In the genomic region with DNA sequence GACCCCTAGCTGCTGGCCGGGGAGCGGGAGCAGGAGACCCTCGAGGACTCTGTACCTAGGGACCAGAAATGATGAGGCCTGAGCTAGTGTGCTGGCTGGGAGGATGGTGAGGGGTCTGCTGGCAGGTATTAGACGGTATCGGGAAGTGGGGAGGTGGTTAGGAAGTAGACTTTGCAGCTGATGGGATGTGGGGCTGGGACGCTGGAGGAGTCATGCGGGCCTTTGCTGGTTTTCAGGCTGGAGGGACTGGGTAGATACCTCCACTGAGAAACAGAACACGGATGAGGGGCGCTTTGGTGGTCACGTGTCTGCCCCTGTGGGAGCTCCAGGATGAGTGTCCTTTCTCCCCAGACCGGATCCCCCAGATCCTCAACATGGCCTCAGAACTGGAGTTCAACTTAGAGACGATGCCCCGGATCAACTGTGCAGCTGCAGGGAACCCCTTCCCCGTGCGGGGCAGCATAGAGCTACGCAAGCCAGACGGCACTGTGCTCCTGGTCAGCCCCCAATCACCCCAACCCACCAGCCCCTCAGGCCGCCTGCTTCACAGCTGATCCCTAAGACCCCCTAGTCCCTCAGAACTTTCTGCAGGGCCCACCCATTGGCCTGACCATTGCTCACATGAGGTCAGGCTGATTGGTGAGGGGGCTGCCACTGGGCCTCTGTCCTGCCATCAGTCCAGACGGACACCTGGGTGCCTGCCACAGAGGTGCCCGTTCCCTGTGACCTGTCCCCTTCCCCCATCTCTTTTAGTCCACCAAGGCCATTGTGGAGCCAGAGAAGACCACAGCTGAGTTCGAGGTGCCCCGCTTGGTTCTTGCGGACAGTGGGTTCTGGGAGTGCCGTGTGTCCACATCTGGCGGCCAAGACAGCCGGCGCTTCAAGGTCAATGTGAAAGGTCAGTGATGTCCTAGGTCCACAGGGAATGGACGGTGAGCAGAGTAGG, we compare ENCODE assay signal across 17 cellular contexts. TPM values are rescaled to one million over a fixed set of nuclear protein-coding genes. Genes with fewer than 3 reads are reported as not detected.
DNase-seq lines count a peak whose midpoint lies in the region; ATAC-seq and TF ChIP-seq lines count a peak whose summit lies in the region.
"Had no signal": no experiment of that assay in that cellular context is flagged by ENCODE, and none has a peak within 500 bp of the region (broad histone marks: within the 10 kb centered on the region; RNA-seq: fewer than 3 reads in every experiment).

No MANE protein-coding gene starts in this region.

- no peaks in the 10 kb centered on the region for H3K36me3 ChIP-seq in IMR-90 (ENCODE audit: control insufficient read depth, insufficient read depth, low read length)
- H3K36me3 ChIP-seq in lower lobe of right lung = peaks cover 15% of the 10 kb centered on the region

- no peak overlapping the region for H2BK120ac ChIP-seq in IMR-90 (ENCODE audit: low read depth, low read length)

- no peaks in the 10 kb centered on the region; the same call in 1 of the 2 replicates for H3K27me3 Mint-ChIP-seq in WTC11 (ENCODE audit: low read depth)

- no peak overlapping the region for H3K18ac ChIP-seq in IMR-90 (ENCODE audit: low read depth, low read length)

- intact Hi-C loops in IMR-90 (cut with micrococcal nuclease) = no loop called here
- intact Hi-C loops in lower lobe of right lung (cut with DNase I) = no loop called here
- intact Hi-C loops in sciatic nerve (cut with DNase I) = no loop called here

- no peaks in the 10 kb centered on the region; the same call in 1 of the 2 replicates for H4K20me1 ChIP-seq in IMR-90 (ENCODE audit: insufficient read depth, low read length)
- H4K20me1 ChIP-seq: BLaER1 treated with 17β-estradiol and CSF1 and Interleukin-3, amounts not matched to agents 10 nM and 100 nM had no signal

- no peak overlapping the region for H3K4me3 Mint-ChIP-seq in WTC11
- H3K4me3 Mint-ChIP-seq in stimulated activated effector memory CD8-positive, alpha-beta T cell treated with anti-CD3 and anti-CD28 coated beads, Interleukin-12 subunit alpha, Interleukin-12 subunit beta, amount 100 ng/mL, for 72 hours = no peak overlapping the region
- H3K4me3 Mint-ChIP-seq: H9 had no signal

- no peak for TF ChIP-seq POLR2A in IMR-90 (IDR thresholded peaks at IDR 0.05; ENCODE audit: low read depth, low read length)

- CTCF ChIA-PET in IMR-90 (lab: Yijun Ruan, JAX) = no interaction called here
- CTCF ChIA-PET in WTC11 (lab: Charles Lee) = interaction anchor here (1.2 to 2.0 kb wide), 2 partner anchors 23 to 105 kb away, joined by 3 to 7 read pairs; a partner anchor contains a TSS

- BruUV-seq in IMR-90 (replicated peaks; lab: Mats Ljungman, UMichigan) = no TSS peak

- peak overlapping the region; percentile 66; the same call in 1 of the 2 replicates for H2AK5ac ChIP-seq in IMR-90 (ENCODE audit: low read depth, low read length)

- no peak overlapping the region for H4K91ac ChIP-seq in IMR-90 (ENCODE audit: insufficient read depth, low read depth, low read length)

- no peak overlapping the region for H3K4ac ChIP-seq in IMR-90 (ENCODE audit: low read depth, low read length)

- no peaks in the 10 kb centered on the region for H3K9me3 Mint-ChIP-seq in WTC11
- no peaks in the 10 kb centered on the region for H3K9me3 Mint-ChIP-seq in stimulated activated effector memory CD8-positive, alpha-beta T cell treated with anti-CD3 and anti-CD28 coated beads, Interleukin-12 subunit alpha, Interleukin-12 subunit beta, amount 100 ng/mL, for 72 hours
- H3K9me3 Mint-ChIP-seq: H9 had no signal

- dilution Hi-C loops in IMR-90 (cut with HindIII; ENCODE audit: low sequenced_read_pairs, unreplicated experiment) = no loop called here

- no peak overlapping the region for H3K9ac ChIP-seq in IMR-90 (ENCODE audit: low read depth, low read length)
- H3K9ac ChIP-seq: BLaER1 treated with 17β-estradiol and CSF1 and Interleukin-3, amounts not matched to agents 10 nM and 100 nM had no signal

- POLR2A ChIA-PET in IMR-90 (lab: Charles Lee; ENCODE audit: unreplicated experiment) = no interaction called here
- POLR2A ChIA-PET in WTC11 (lab: Charles Lee) = no interaction called here

- in situ Hi-C loops in IMR-90 (cut with MboI; ENCODE audit: low sequenced_read_pairs) = loop anchor here (5.0 kb wide), 1 partner anchor 33 kb away; no protein-coding TSS in a partner anchor

- DNase-seq in IMR-90 (no peak), WTC11 (ENCODE audit: low spot score) (no peak), lower lobe of right lung (peak; percentile 34), sciatic nerve (ENCODE audit: low spot score) (peak; percentile 46), NCI-H510A treated with DMSO at 0.1 percent for 48 hours (lab: John Stamatoyannopoulos, UW) (no peak), NCI-H2227 treated with DMSO at 0.1 percent for 48 hours (lab: John Stamatoyannopoulos, UW) (no peak)
- no peak for DNase-seq in stimulated activated naive CD4-positive, alpha-beta T cell treated with Interleukin-2 at 50 U/mL for 16 hours (lab: John Stamatoyannopoulos, UW)
- DNase-seq in stimulated activated effector memory CD8-positive, alpha-beta T cell treated with anti-CD3 and anti-CD28 coated beads, Interleukin-12 subunit alpha, Interleukin-12 subunit beta, amount 100 ng/mL, for 72 hours (ENCODE audit: low spot score in 2 of 2) = no peak
- DNase-seq: ACHN; CD4-positive, CD25-positive, alpha-beta regulatory T cell; GOT3; H9 had no signal

- no peak overlapping the region for H4K8ac ChIP-seq in IMR-90 (ENCODE audit: low read depth in 2 of 2, low read length in 2 of 2)

- H3K4me1 Mint-ChIP-seq in WTC11 = no peaks in the 10 kb centered on the region
- H3K4me1 Mint-ChIP-seq in stimulated activated effector memory CD8-positive, alpha-beta T cell treated with anti-CD3 and anti-CD28 coated beads, Interleukin-12 subunit alpha, Interleukin-12 subunit beta, amount 100 ng/mL, for 72 hours = no peaks in the 10 kb centered on the region

- 90% methylated on average over 18 of the region's 28 CpGs; no CpG with 5 or more reads in 1 of the 2 experiments for WGBS in IMR-90 (ENCODE audit: extremely low coverage in 2 of 2, insufficient read length in 1 of 2), 2 experiments

- H3K27ac ChIP-seq in IMR-90 (ENCODE audit: insufficient read depth, low read length) (no peak overlapping the region), lower lobe of right lung (no peak overlapping the region)
- H3K27ac ChIP-seq: BLaER1 treated with 17β-estradiol and CSF1 and Interleukin-3, amounts not matched to agents 10 nM and 100 nM had no signal

- no peak overlapping the region for H3K23ac ChIP-seq in IMR-90 (ENCODE audit: low read depth, low read length)

- H3K9me1 ChIP-seq in IMR-90 (ENCODE audit: insufficient read depth, low read length) = no peaks in the 10 kb centered on the region

- no peak overlapping the region for H2BK15ac ChIP-seq in IMR-90 (ENCODE audit: low read depth, low read length)

- H3K4me1 ChIP-seq in IMR-90 (ENCODE audit: control insufficient read depth, insufficient read depth, low read length) (no peaks in the 10 kb centered on the region), lower lobe of right lung (peaks cover 47% of the 10 kb centered on the region)

- peak overlapping the region; percentile 27; the same call in 1 of the 2 replicates for H3K27ac Mint-ChIP-seq in WTC11
- H3K27ac Mint-ChIP-seq in stimulated activated effector memory CD8-positive, alpha-beta T cell treated with anti-CD3 and anti-CD28 coated beads, Interleukin-12 subunit alpha, Interleukin-12 subunit beta, amount 100 ng/mL, for 72 hours = no peak overlapping the region

- no peaks in the 10 kb centered on the region for H3K9me3 ChIP-seq in IMR-90 (ENCODE audit: control insufficient read depth, insufficient read depth, low read length)
- H3K9me3 ChIP-seq in lower lobe of right lung = no peaks in the 10 kb centered on the region
- H3K9me3 ChIP-seq: BLaER1 treated with 17β-estradiol and CSF1 and Interleukin-3, amounts not matched to agents 10 nM and 100 nM had no signal

- no peak for TF ChIP-seq RAD21 in IMR-90 (IDR thresholded peaks at IDR 0.05; ENCODE audit: low read length)

- H3K4me3 ChIP-seq in IMR-90 (ENCODE audit: insufficient read depth, low read depth, low read length) (no peak overlapping the region), lower lobe of right lung (no peak overlapping the region)
- H3K4me3 ChIP-seq: BLaER1 treated with 17β-estradiol and CSF1 and Interleukin-3, amounts not matched to agents 10 nM and 100 nM had no signal

- no peak overlapping the region for H4K5ac ChIP-seq in IMR-90 (ENCODE audit: low read depth, low read length)

- no peak overlapping the region for H3K14ac ChIP-seq in IMR-90 (replicated peaks; ENCODE audit: low read depth, low read length)

- H3K36me3 Mint-ChIP-seq in WTC11 = no peaks in the 10 kb centered on the region
- H3K36me3 Mint-ChIP-seq in stimulated activated effector memory CD8-positive, alpha-beta T cell treated with anti-CD3 and anti-CD28 coated beads, Interleukin-12 subunit alpha, Interleukin-12 subunit beta, amount 100 ng/mL, for 72 hours = no peaks in the 10 kb centered on the region
- H3K36me3 Mint-ChIP-seq: CD4-positive, CD25-positive, alpha-beta regulatory T cell had no signal

- no peak overlapping the region for H2BK20ac ChIP-seq in IMR-90 (ENCODE audit: low read depth, low read length)

- H3K27me3 ChIP-seq in IMR-90 (ENCODE audit: control insufficient read depth, insufficient read depth, low read length) (peaks cover 8% of the 10 kb centered on the region; the same call in 1 of the 2 replicates), lower lobe of right lung (ENCODE audit: low read depth) (no peaks in the 10 kb centered on the region)
- H3K27me3 ChIP-seq: BLaER1 treated with 17β-estradiol and CSF1 and Interleukin-3, amounts not matched to agents 10 nM and 100 nM had no signal

- H2AFZ ChIP-seq in IMR-90 (replicated peaks; ENCODE audit: low read length, poor library complexity) = peak overlapping the region; percentile 57

- no peak overlapping the region for H2AK9ac ChIP-seq in IMR-90 (replicated peaks; ENCODE audit: low read depth, low read length, poor library complexity)

- H3K56ac ChIP-seq in IMR-90 (ENCODE audit: extremely low read depth, insufficient read depth, low read length) = no peak overlapping the region

- no peak overlapping the region for H2BK5ac ChIP-seq in IMR-90 (ENCODE audit: low read depth, low read length, poor library complexity, severe bottlenecking)

- no peak overlapping the region for H3K4me2 ChIP-seq in IMR-90 (ENCODE audit: low read depth, low read length)
- H3K4me2 ChIP-seq: BLaER1 treated with 17β-estradiol and CSF1 and Interleukin-3, amounts not matched to agents 10 nM and 100 nM had no signal

- TF ChIP-seq CTCF in IMR-90 (conservative IDR thresholded peaks at IDR 0.05; ENCODE audit: low read depth, low read length) = no peak
- TF ChIP-seq CTCF in WTC11 (IDR thresholded peaks at IDR 0.05) = no peak
- TF ChIP-seq CTCF in lower lobe of right lung (IDR thresholded peaks at IDR 0.05) = no peak

- no peak for ATAC-seq in IMR-90 (ENCODE audit: low read depth)
- ATAC-seq in WTC11 = no peak
- no peak for ATAC-seq in lower lobe of right lung
- ATAC-seq in sciatic nerve = no peak
- ATAC-seq in stimulated activated effector memory CD8-positive, alpha-beta T cell treated with anti-CD3 and anti-CD28 coated beads, Interleukin-12 subunit alpha, Interleukin-12 subunit beta, amount 100 ng/mL, for 72 hours = no peak

- no peaks in the 10 kb centered on the region for H3K79me1 ChIP-seq in IMR-90 (ENCODE audit: low read depth in 1 of 2, low read length in 2 of 2)

RNA-seq across cellular contexts. Expression of a gene that starts 8.1 kb away (rescaled TPM):
- total RNA-seq in IMR-90 (2012; rRNA removed) (2.3 and 3.3 TPM in 2 replicates), WTC11 (2021) (2.5 to 3.7 TPM (median 2.6 TPM) in 3 replicates), lower lobe of right lung (48.5 TPM), sciatic nerve (58.0 TPM)
- 7.5 and 8.5 TPM in 2 replicates for polyA plus RNA-seq in IMR-90 (2012; rRNA removed)
- polyA plus RNA-seq in IMR-90 (2012; cell fraction: cytosol; rRNA removed) = 3.5 and 5.9 TPM in 2 replicates
- polyA plus RNA-seq in IMR-90 (2012; cell fraction: nucleus; rRNA removed; ENCODE audit: low replicate concordance) = 9.5 and 18.0 TPM in 2 replicates
- total RNA-seq: G401, HT-29 had no signal
- polyA plus RNA-seq: CD4-positive, CD25-positive, alpha-beta regulatory T cell had no signal

RNA-seq across cellular contexts. Expression of a gene that starts 23.5 kb away (rescaled TPM):
- total RNA-seq in IMR-90 (2012; rRNA removed) = not detected in 2 replicates
- not detected in 2 replicates for polyA plus RNA-seq in IMR-90 (2012; rRNA removed)
- 0.05 TPM in 1 of 2 replicates, not detected in the other for polyA plus RNA-seq in IMR-90 (2012; cell fraction: cytosol; rRNA removed)
- not detected in 2 replicates for polyA plus RNA-seq in IMR-90 (2012; cell fraction: nucleus; rRNA removed; ENCODE audit: low replicate concordance)
- 11.7 to 14.0 TPM (median 12.8 TPM) in 3 replicates for total RNA-seq in WTC11 (2021)
- 19.1 TPM for total RNA-seq in lower lobe of right lung
- not detected for total RNA-seq in sciatic nerve
- total RNA-seq: A172; CD4-positive, CD25-positive, alpha-beta regulatory T cell; Daoy; G401 had no signal
- polyA plus RNA-seq: CD4-positive, CD25-positive, alpha-beta regulatory T cell had no signal

RNA-seq across cellular contexts. Expression of a gene that starts 28.7 kb away (rescaled TPM):
- total RNA-seq in IMR-90 (2012; rRNA removed) (not detected in 2 replicates), WTC11 (2021) (0.15 to 0.44 TPM (median 0.21 TPM) in 3 replicates), lower lobe of right lung (0.65 TPM), sciatic nerve (0.40 TPM)
- polyA plus RNA-seq in IMR-90 (2012; rRNA removed) = 0.12 TPM in 1 of 2 replicates, not detected in the other
- 0.02 TPM in 1 of 2 replicates, not detected in the other for polyA plus RNA-seq in IMR-90 (2012; cell fraction: cytosol; rRNA removed)
- not detected in 2 replicates for polyA plus RNA-seq in IMR-90 (2012; cell fraction: nucleus; rRNA removed; ENCODE audit: low replicate concordance)
- total RNA-seq: A172, G401, H9 had no signal
- polyA plus RNA-seq: CD4-positive, CD25-positive, alpha-beta regulatory T cell had no signal

RNA-seq across cellular contexts. Expression of a gene that starts 39.1 kb away (rescaled TPM):
- total RNA-seq in IMR-90 (2012; rRNA removed) = under 0.01 TPM in 1 of 2 replicates, not detected in the other
- 0.03 and 0.10 TPM in 2 replicates for polyA plus RNA-seq in IMR-90 (2012; rRNA removed)
- 0.09 and 0.14 TPM in 2 replicates for polyA plus RNA-seq in IMR-90 (2012; cell fraction: cytosol; rRNA removed)
- 0.06 and 0.24 TPM in 2 replicates for polyA plus RNA-seq in IMR-90 (2012; cell fraction: nucleus; rRNA removed; ENCODE audit: low replicate concordance)
- 21.5 to 27.8 TPM (median 25.1 TPM) in 3 replicates for total RNA-seq in WTC11 (2021)
- 197 TPM for total RNA-seq in lower lobe of right lung
- 3.2 TPM for total RNA-seq in sciatic nerve
- total RNA-seq: A172; CD4-positive, CD25-positive, alpha-beta regulatory T cell; Daoy; G401 had no signal
- polyA plus RNA-seq: CD4-positive, CD25-positive, alpha-beta regulatory T cell had no signal

RNA-seq across cellular contexts. Expression of a gene that starts 49.9 kb away (rescaled TPM):
- total RNA-seq in IMR-90 (2012; rRNA removed) (78.0 and 103 TPM in 2 replicates), WTC11 (2021) (246 to 280 TPM (median 265 TPM) in 3 replicates), lower lobe of right lung (2.4 TPM), sciatic nerve (1.9 TPM)
- polyA plus RNA-seq in IMR-90 (2012; rRNA removed) = 107 and 115 TPM in 2 replicates
- 75.5 and 90.0 TPM in 2 replicates for polyA plus RNA-seq in IMR-90 (2012; cell fraction: cytosol; rRNA removed)
- polyA plus RNA-seq in IMR-90 (2012; cell fraction: nucleus; rRNA removed; ENCODE audit: low replicate concordance) = 26.3 and 75.6 TPM in 2 replicates

Comparison
In these comparisons a context has a peak if more than half of its experiments do, and no peak if none do; other contexts are left out.
1. DNase-seq: peak in lower lobe of right lung (single experiment) and sciatic nerve (single experiment); none in IMR-90 (single experiment), WTC11 (single experiment), NCI-H510A treated with DMSO at 0.1 percent for 48 hours (single experiment), stimulated activated naive CD4-positive, alpha-beta T cell treated with Interleukin-2 at 50 U/mL for 16 hours (single experiment), NCI-H2227 treated with DMSO at 0.1 percent for 48 hours (single experiment) and stimulated activated effector memory CD8-positive, alpha-beta T cell treated with anti-CD3 and anti-CD28 coated beads, Interleukin-12 subunit alpha, Interleukin-12 subunit beta, amount 100 ng/mL, for 72 hours (0 of 2).
2. RNA of a gene that starts 8.1 kb away (total RNA-seq): 58.0 TPM in sciatic nerve (single experiment) and 48.5 TPM in lower lobe of right lung (single experiment); 2.5 to 3.7 TPM in WTC11 and 2.3 to 3.3 TPM in IMR-90; every median in the first group is over 10 times any median in the second.
3. RNA of a gene that starts 23.5 kb away (total RNA-seq): 19.1 TPM in lower lobe of right lung (single experiment) and 11.7 to 14.0 TPM in WTC11; not detected in sciatic nerve (single experiment) and not detected in IMR-90; every median in the first group is over 10 times any median in the second.